In genomic region chr6:45533394-45533793, GRCh38 we compare ENCODE assay signal across 16 cellular contexts.
DNase-seq lines count a peak whose midpoint lies in the region; ATAC-seq, FAIRE-seq and TF ChIP-seq lines count a peak whose summit lies in the region.
"Had no signal": no experiment of that assay in that cellular context is flagged by ENCODE, and none has a peak within 500 bp of the region (broad histone marks: within the 10 kb centered on the region; RNA-seq: fewer than 3 reads in every experiment).

No MANE protein-coding gene starts in this region.

- no peaks in the 10 kb centered on the region for H3K27me3 Mint-ChIP-seq in MCF 10A (ENCODE audit: insufficient read depth, unreplicated experiment)
- H3K27me3 Mint-ChIP-seq in nephron progenitor cell (ENCODE audit: low read depth, poor library complexity), result peaks cover 9% of the 10 kb centered on the region
- H3K27me3 Mint-ChIP-seq: naive thymus-derived CD4-positive, alpha-beta T cell had no signal

- H3K9ac ChIP-seq in HepG2 (ENCODE audit: insufficient read depth, low read depth, low read length), result no peak overlapping the region

- H3K4me1 Mint-ChIP-seq in MCF 10A (ENCODE audit: insufficient read depth, unreplicated experiment), result peaks cover 8% of the 10 kb centered on the region
- H3K4me1 Mint-ChIP-seq in nephron progenitor cell, result peaks cover 23% of the 10 kb centered on the region

- H3K4me1 ChIP-seq in breast epithelium (no peaks in the 10 kb centered on the region), esophagus squamous epithelium (peaks cover 0 to 16% (median 4%) of the 10 kb centered on the region in 3 donors), transverse colon (peaks cover 0 to 18% (median 2%) of the 10 kb centered on the region in 4 donors), HepG2 (ENCODE audit: insufficient read depth, low read length) (no peaks in the 10 kb centered on the region)
- H3K4me1 ChIP-seq: spleen had no signal

- H3K4me3 Mint-ChIP-seq in MCF 10A (ENCODE audit: unreplicated experiment) (no peak overlapping the region), nephron progenitor cell (no peak overlapping the region)
- H3K4me3 Mint-ChIP-seq: naive thymus-derived CD4-positive, alpha-beta T cell had no signal

- TF ChIP-seq EP300 in transverse colon (IDR thresholded peaks at IDR 0.05; ENCODE audit: low read depth) (no peak), HepG2 (IDR thresholded peaks at IDR 0.05; ENCODE audit: low read depth in 2 of 2, low read length in 2 of 2) (no peak), HepG2 (CRISPR knock-in tag; IDR thresholded peaks at IDR 0.05; ENCODE audit: borderline replicate concordance) (no peak)

- H3K4me2 ChIP-seq in HepG2 (ENCODE audit: low read depth, low read length), result no peak overlapping the region

- POLR2A ChIA-PET in MCF 10A (lab: Yijun Ruan, JAX), result no interaction called here
- POLR2A ChIA-PET in HepG2 (lab: Yijun Ruan, JAX), result no interaction called here

- H3K27me3 ChIP-seq in breast epithelium (no peaks in the 10 kb centered on the region), esophagus squamous epithelium (no peaks in the 10 kb centered on the region), transverse colon (no peaks in the 10 kb centered on the region), HepG2 (ENCODE audit: control insufficient read depth in 1 of 2, insufficient read depth in 2 of 2, low read length in 2 of 2) (peaks cover 0 to 3% of the 10 kb centered on the region in 2 experiments; a peak in 1 of 5 replicates)
- H3K27me3 ChIP-seq: spleen had no signal

- TF ChIP-seq CTCF in breast epithelium (IDR thresholded peaks at IDR 0.05) (no peak), MCF 10A (IDR thresholded peaks at IDR 0.05; ENCODE audit: unreplicated experiment) (no peak), esophagus squamous epithelium (IDR thresholded peaks at IDR 0.05) (no peak), nephron progenitor cell (IDR thresholded peaks at IDR 0.05) (no peak), transverse colon (IDR thresholded peaks at IDR 0.05) (no peak), omental fat pad (IDR thresholded peaks at IDR 0.05) (no peak), HepG2 (CRISPR knock-in tag; IDR thresholded peaks at IDR 0.05) (no peak)

- ATAC-seq in omental fat pad (ENCODE audit: low FRiP score), result no peak
- no peak for ATAC-seq in HepG2
- ATAC-seq: naive thymus-derived CD4-positive, alpha-beta T cell had no signal

- no peaks in the 10 kb centered on the region for H3K79me2 ChIP-seq in HepG2 (ENCODE audit: insufficient read depth, low read length)

- intact Hi-C loops in breast epithelium (cut with DNase I; ENCODE audit: low total_unique reads), result no loop called here
- intact Hi-C loops in MCF 10A (cut with micrococcal nuclease), result no loop called here
- intact Hi-C loops in esophagus squamous epithelium (cut with DNase I), result no loop called here
- intact Hi-C loops in transverse colon (cut with DNase I; ENCODE audit: low total_unique reads), result no loop called here
- intact Hi-C loops in HepG2 (cut with micrococcal nuclease; ENCODE audit: unreplicated experiment), result no loop called here

- H3K27ac Mint-ChIP-seq in MCF 10A (ENCODE audit: low read depth, unreplicated experiment) (no peak overlapping the region), nephron progenitor cell (peak overlapping the region; percentile 49)
- H3K27ac Mint-ChIP-seq: naive thymus-derived CD4-positive, alpha-beta T cell had no signal

- DNase-seq in breast epithelium (ENCODE audit: low spot score in 2 of 2) (no peak), MCF 10A (ENCODE audit: unreplicated experiment) (no peak), esophagus squamous epithelium (lab: John Stamatoyannopoulos, UW) (no peak), nephron progenitor cell (no peak), transverse colon (no peak), omental fat pad (ENCODE audit: low spot score) (no peak), HepG2 (ENCODE audit: low spot score) (no peak)
- no peak for DNase-seq in effector CD4-positive, alpha-beta T cell
- DNase-seq: activated CD4-positive, alpha-beta T cell treated with anti-CD3 and anti-CD28 coated beads, Interleukin-2, amount 50 U/mL, for 4 hours; activated effector memory CD4-positive, alpha-beta T cell treated with Interleukin-2 at 50 U/mL for 16 hours; central memory CD4-positive, alpha-beta T cell; naive thymus-derived CD4-positive, alpha-beta T cell; NCI-H1105; spleen; T1000; trophoblast cell had no signal

- H4K20me1 ChIP-seq in HepG2 (ENCODE audit: insufficient read depth, low read length), result no peaks in the 10 kb centered on the region

- no peak for FAIRE-seq in HepG2 (lab: Jason Lieb, UNC)

- in situ Hi-C loops in transverse colon (cut with MboI; ENCODE audit: low pct_ligation_motif_present in 1 of 4, low pct_unique_long_range_greater_than_20kb in 1 of 4, low sequenced_read_pairs in 3 of 4), result no loop called here
- in situ Hi-C loops in HepG2 (cut with HindIII; ENCODE audit: extremely low pct_ligation_motif_present, low pct_unique_long_range_greater_than_20kb), result no loop called here

- no peak for TF ChIP-seq RAD21 in HepG2 (CRISPR knock-in tag; IDR thresholded peaks at IDR 0.05)

- H3K36me3 Mint-ChIP-seq in MCF 10A (ENCODE audit: insufficient read depth, unreplicated experiment) (peaks cover 18% of the 10 kb centered on the region), nephron progenitor cell (ENCODE audit: low read depth) (no peaks in the 10 kb centered on the region)

- H3K36me3 ChIP-seq in breast epithelium (no peaks in the 10 kb centered on the region), esophagus squamous epithelium (no peaks in the 10 kb centered on the region), transverse colon (no peaks in the 10 kb centered on the region), HepG2 (replicated peaks in 1 of 2; ENCODE audit: control insufficient read depth in 1 of 2, insufficient read depth in 2 of 2, low read length in 2 of 2) (no peaks in the 10 kb centered on the region)
- H3K36me3 ChIP-seq: spleen had no signal

- no peak overlapping the region for H2AFZ ChIP-seq in HepG2 (ENCODE audit: low read length)

- CTCF ChIA-PET in MCF 10A (lab: Yijun Ruan, JAX), result interaction anchor here (0.6 kb wide), 1 partner anchor 232 kb away, joined by 3 read pairs; no protein-coding TSS in a partner anchor
- CTCF ChIA-PET in HepG2 (lab: Yijun Ruan, JAX; ENCODE audit: low intra/inter-chr PET ratio, low total read pairs), result no interaction called here

- BruUV-seq in MCF 10A (replicated peaks; lab: Mats Ljungman, UMichigan) (no TSS peak), HepG2 (replicated peaks; lab: Mats Ljungman, UMichigan) (no TSS peak)

- WGBS in esophagus squamous epithelium, 2 donors, result 28 to 35% methylated on average over 4 of the region's 4 CpGs
- whole genome bisulfite sequencing in transverse colon (ENCODE audit: low coverage in 1 of 2), 2 donors, result 29 to 46% methylated on average over 4 of the region's 4 CpGs
- WGBS in HepG2 (ENCODE audit: low lambda C conversion rate), result 6% methylated on average over 4 of the region's 4 CpGs

- peak overlapping the region; percentile 22 to 57 (median 35) for H3K4me3 ChIP-seq in breast epithelium
- peak overlapping the region; percentile 5 to 46 (median 19) for H3K4me3 ChIP-seq in esophagus squamous epithelium
- no peak overlapping the region for H3K4me3 ChIP-seq in transverse colon
- no peak overlapping the region for H3K4me3 ChIP-seq in HepG2 (replicated peaks in 1 of 3; ENCODE audit: insufficient read depth in 1 of 3, low read depth in 2 of 3, low read length in 3 of 3)

- H3K27ac ChIP-seq in breast epithelium, result peak overlapping the region; percentile 50 to 68
- peak overlapping the region in 1 of 4 donors; percentile 6 for H3K27ac ChIP-seq in esophagus squamous epithelium
- H3K27ac ChIP-seq in transverse colon, result peak overlapping the region in 3 of 4 donors; percentile 8 to 44 (median 8)
- H3K27ac ChIP-seq in HepG2 (ENCODE audit: extremely low read length, insufficient read depth, low read length), result no peak overlapping the region
- H3K27ac ChIP-seq: spleen had no signal

- no peaks in the 10 kb centered on the region for H3K9me3 ChIP-seq in breast epithelium
- H3K9me3 ChIP-seq in esophagus squamous epithelium, result no peaks in the 10 kb centered on the region
- H3K9me3 ChIP-seq in transverse colon, result no peaks in the 10 kb centered on the region
- no peaks in the 10 kb centered on the region for H3K9me3 ChIP-seq in HepG2 (ENCODE audit: low read length)
- H3K9me3 ChIP-seq: spleen had no signal

- no peaks in the 10 kb centered on the region for H3K9me3 Mint-ChIP-seq in MCF 10A (ENCODE audit: unreplicated experiment)
- H3K9me3 Mint-ChIP-seq in nephron progenitor cell, result no peaks in the 10 kb centered on the region
- H3K9me3 Mint-ChIP-seq: naive thymus-derived CD4-positive, alpha-beta T cell had no signal

- TF ChIP-seq POLR2A in breast epithelium (IDR thresholded peaks at IDR 0.05), result no peak
- TF ChIP-seq POLR2A in esophagus squamous epithelium (IDR thresholded peaks at IDR 0.05), result no peak
- TF ChIP-seq POLR2A in transverse colon (IDR thresholded peaks at IDR 0.05), result no peak
- TF ChIP-seq POLR2A in HepG2 (IDR thresholded peaks at IDR 0.05; ENCODE audit: insufficient read depth in 1 of 2, low read depth in 2 of 2, low read length in 2 of 2), result no peak

TF ChIP-seq in HepG2, 621 proteins besides CTCF, POLR2A, EP300 and RAD21:
- TF ChIP-seq ZFP82 (CRISPR knock-in tag; IDR thresholded peaks at IDR 0.05; ENCODE audit: borderline replicate concordance), result no peak
- no peak for TF ChIP-seq GTF2F1 (IDR thresholded peaks at IDR 0.05; ENCODE audit: low read length)
- TF ChIP-seq SRSF9 (IDR thresholded peaks at IDR 0.05; ENCODE audit: borderline replicate concordance, insufficient read depth, low read depth, low read length, poor library complexity, severe bottlenecking), result no peak
- no peak for TF ChIP-seq MAZ (IDR thresholded peaks at IDR 0.05; ENCODE audit: borderline replicate concordance, low read depth, low read length)
- no peak for TF ChIP-seq MAZ (CRISPR knock-in tag; IDR thresholded peaks at IDR 0.05; ENCODE audit: low read depth)
- TF ChIP-seq ELF1 (CRISPR knock-in tag; IDR thresholded peaks at IDR 0.05), result no peak
- no peak for TF ChIP-seq SMAD3 (CRISPR knock-in tag; IDR thresholded peaks at IDR 0.05)
- TF ChIP-seq SMAD1 (CRISPR knock-in tag; IDR thresholded peaks at IDR 0.05; ENCODE audit: borderline replicate concordance, low read depth), result no peak
- TF ChIP-seq ZNF382 (CRISPR knock-in tag; IDR thresholded peaks at IDR 0.05; ENCODE audit: borderline replicate concordance), result no peak
TF ChIP-seq in HepG2: peak in this region for 0.

Comparison
In these comparisons a context has a peak if more than half of its experiments do, and no peak if none do; other contexts are left out.
1. H3K4me3 ChIP-seq: peak in breast epithelium (3 of 3) and esophagus squamous epithelium (4 of 4); none in transverse colon (0 of 4) and HepG2 (0 of 3).